ENCODE assay signal across 35 cellular contexts in genomic region chr1:2433196-2433595, GRCh38. TPM values are rescaled to one million over a fixed set of nuclear protein-coding genes. Genes with fewer than 3 reads are reported as not detected.
"Had no signal": no experiment of that assay in that cellular context is flagged by ENCODE, and none has a peak within 500 bp of the region (broad histone marks: within the 10 kb centered on the region; RNA-seq: fewer than 3 reads in every experiment).

No MANE protein-coding gene starts in this region.

- H3K27ac Mint-ChIP-seq: activated CD4-positive, alpha-beta memory T cell treated with anti-CD3 and anti-CD28 coated beads for 36 hours; activated CD4-positive, alpha-beta T cell treated with anti-CD3 and anti-CD28 coated beads for 36 hours; activated CD4-positive, alpha-beta T cell treated with anti-CD3 and anti-CD28 coated beads, Interleukin-2, amount 10 ng/mL, durations not matched to agents 24 days and 14 days; activated CD8-positive, alpha-beta memory T cell treated with anti-CD3 and anti-CD28 coated beads, Interleukin-2, amount 10 ng/mL, durations not matched to agents 7 days and 5 days; activated CD8-positive, alpha-beta T cell treated with anti-CD3 and anti-CD28 coated beads, Interleukin-2, amount 10 ng/mL, durations not matched to agents 7 days and 5 days; activated naive CD4-positive, alpha-beta T cell treated with anti-CD3 and anti-CD28 coated beads, Interleukin-2, amount 10 ng/mL, durations not matched to agents 7 days and 5 days; activated naive CD4-positive, alpha-beta T cell treated with anti-CD3 and anti-CD28 coated beads, Interleukin-2, amount 50 U/mL, for 72 hours; activated naive CD8-positive, alpha-beta T cell treated with anti-CD3 and anti-CD28 coated beads, Interleukin-2, amount 10 ng/mL, durations not matched to agents 7 days and 5 days; activated T-helper 1 cell treated with anti-CD3 and anti-CD28 coated beads, Interleukin-12 subunit alpha, Interleukin-12 subunit beta, Interleukin-2, Interleukin-4 antibody, amounts not matched to agents 30 ng/mL and 10 ng/mL and 1 ng/mL, durations not matched to agents 14 hours and 24 hours and 36 hours; activated T-helper 2 cell treated with anti-CD3 and anti-CD28 coated beads, Interferon-gamma antibody, Interleukin-2, Interleukin-4, amounts not matched to agents 10 μg/mL and 5 μg/mL and 100 μg/mL, durations not matched to agents 14 hours and 24 hours and 36 hours; dendritic cell treated with granulocyte-macrophage colony-stimulating factor and Interleukin-4, amounts not matched to agents 40 ng/mL and 50 ng/mL, for 4 days; T-helper 17 cell; T-helper 2 cell treated with Interferon-gamma antibody and Interleukin-4, amounts not matched to agents 5 μg/mL and 100 μg/mL, for 36 hours had no signal

- H3K4me3 Mint-ChIP-seq: activated CD4-positive, alpha-beta memory T cell treated with anti-CD3 and anti-CD28 coated beads for 36 hours; activated CD4-positive, alpha-beta T cell treated with anti-CD3 and anti-CD28 coated beads for 36 hours; activated CD4-positive, alpha-beta T cell treated with anti-CD3 and anti-CD28 coated beads, Interleukin-2, amount 10 ng/mL, durations not matched to agents 24 days and 14 days; activated CD8-positive, alpha-beta memory T cell treated with anti-CD3 and anti-CD28 coated beads, Interleukin-2, amount 10 ng/mL, durations not matched to agents 7 days and 5 days; activated CD8-positive, alpha-beta T cell treated with anti-CD3 and anti-CD28 coated beads, Interleukin-2, amount 10 ng/mL, durations not matched to agents 7 days and 5 days; activated naive CD4-positive, alpha-beta T cell treated with anti-CD3 and anti-CD28 coated beads, Interleukin-2, amount 10 ng/mL, durations not matched to agents 7 days and 5 days; activated naive CD8-positive, alpha-beta T cell treated with anti-CD3 and anti-CD28 coated beads, Interleukin-2, amount 10 ng/mL, durations not matched to agents 7 days and 5 days; activated T-helper 1 cell treated with anti-CD3 and anti-CD28 coated beads, Interleukin-12 subunit alpha, Interleukin-12 subunit beta, Interleukin-2, Interleukin-4 antibody, amounts not matched to agents 30 ng/mL and 10 ng/mL and 1 ng/mL, durations not matched to agents 14 hours and 24 hours and 36 hours; central memory CD8-positive, alpha-beta T cell; dendritic cell treated with granulocyte-macrophage colony-stimulating factor and Interleukin-4, amounts not matched to agents 40 ng/mL and 50 ng/mL, for 4 days; T-helper 17 cell; T-helper 2 cell treated with Interferon-gamma antibody and Interleukin-4, amounts not matched to agents 5 μg/mL and 100 μg/mL, for 36 hours had no signal

- H3K27me3 ChIP-seq: ascending aorta had no signal

- H3K27ac ChIP-seq: ascending aorta, brain microvascular endothelial cell, coronary artery, epithelial cell of prostate, esophagus squamous epithelium, gastroesophageal sphincter had no signal

- H3K9me3 Mint-ChIP-seq: activated CD4-positive, alpha-beta T cell treated with anti-CD3 and anti-CD28 coated beads, Interleukin-2, amount 10 ng/mL, durations not matched to agents 24 days and 14 days; activated T-helper 1 cell treated with anti-CD3 and anti-CD28 coated beads, Interleukin-12 subunit alpha, Interleukin-12 subunit beta, Interleukin-2, Interleukin-4 antibody, amounts not matched to agents 30 ng/mL and 10 ng/mL and 1 ng/mL, durations not matched to agents 14 hours and 24 hours and 36 hours; central memory CD8-positive, alpha-beta T cell had no signal

- H3K27me3 Mint-ChIP-seq: activated CD4-positive, alpha-beta memory T cell treated with anti-CD3 and anti-CD28 coated beads for 36 hours; activated CD4-positive, alpha-beta T cell treated with anti-CD3 and anti-CD28 coated beads for 36 hours; activated CD4-positive, alpha-beta T cell treated with anti-CD3 and anti-CD28 coated beads, Interleukin-2, amount 10 ng/mL, durations not matched to agents 24 days and 14 days; activated CD8-positive, alpha-beta memory T cell treated with anti-CD3 and anti-CD28 coated beads, Interleukin-2, amount 10 ng/mL, durations not matched to agents 7 days and 5 days; activated naive CD8-positive, alpha-beta T cell treated with anti-CD3 and anti-CD28 coated beads, Interleukin-2, amount 10 ng/mL, durations not matched to agents 7 days and 5 days; central memory CD8-positive, alpha-beta T cell; T-helper 17 cell had no signal

- FAIRE-seq: bronchial epithelial cell, endometrium, endothelial cell of umbilical vein had no signal

- H3K4me3 ChIP-seq: ascending aorta, coronary artery, esophagus squamous epithelium, gastroesophageal sphincter had no signal

- H3K36me3 ChIP-seq: ascending aorta, brain microvascular endothelial cell, gastroesophageal sphincter had no signal

- H3K4me1 ChIP-seq: ascending aorta, gastroesophageal sphincter had no signal

- H3K9me3 ChIP-seq: ascending aorta had no signal

- DNase-seq: activated CD4-positive, alpha-beta memory T cell treated with anti-CD3 and anti-CD28 coated beads for 36 hours; activated CD4-positive, alpha-beta T cell treated with anti-CD3 and anti-CD28 coated beads for 36 hours; activated CD4-positive, alpha-beta T cell treated with anti-CD3 and anti-CD28 coated beads, Interleukin-2, amount 10 ng/mL, durations not matched to agents 24 days and 14 days; activated CD4-positive, CD25-positive, alpha-beta regulatory T cell; activated CD4-positive, CD25-positive, alpha-beta regulatory T cell treated with anti-CD3 and anti-CD28 coated beads, Interleukin-2, amount 50 U/mL, for 72 hours; activated CD8-positive, alpha-beta memory T cell treated with anti-CD3 and anti-CD28 coated beads, Interleukin-2, amount 10 ng/mL, durations not matched to agents 7 days and 5 days; activated CD8-positive, alpha-beta memory T cell treated with anti-CD3 and anti-CD28 coated beads, Interleukin-2, amount 50 U/mL, for 4 hours; activated CD8-positive, alpha-beta T cell treated with anti-CD3 and anti-CD28 coated beads, Interleukin-2, amount 10 ng/mL, durations not matched to agents 7 days and 5 days; activated effector memory CD4-positive, alpha-beta T cell treated with anti-CD3 and anti-CD28 coated beads, Interleukin-2, amount 50 U/mL, for 16 hours; activated naive CD4-positive, alpha-beta T cell; activated naive CD4-positive, alpha-beta T cell treated with anti-CD3 and anti-CD28 coated beads, Interleukin-2, amount 10 ng/mL, durations not matched to agents 7 days and 5 days; activated naive CD8-positive, alpha-beta T cell treated with anti-CD3 and anti-CD28 coated beads, Interleukin-2, amount 10 ng/mL, durations not matched to agents 7 days and 5 days; activated T-cell treated with anti-CD3 and anti-CD28 coated beads, Interleukin-2, amount 50 U/mL, for 1 hour; activated T-cell treated with anti-CD3 and anti-CD28 coated beads, Interleukin-2, amount 50 U/mL, for 48 hours; brain microvascular endothelial cell; dorsolateral prefrontal cortex; effector CD4-positive, alpha-beta T cell; esophagus squamous epithelium; foreskin melanocyte; T-helper 1 cell; T-helper 17 cell; T1000 had no signal

- H3K36me3 Mint-ChIP-seq: activated CD4-positive, alpha-beta memory T cell treated with anti-CD3 and anti-CD28 coated beads for 36 hours; activated CD8-positive, alpha-beta memory T cell treated with anti-CD3 and anti-CD28 coated beads, Interleukin-2, amount 10 ng/mL, durations not matched to agents 7 days and 5 days; activated naive CD4-positive, alpha-beta T cell treated with anti-CD3 and anti-CD28 coated beads, Interleukin-2, amount 10 ng/mL, durations not matched to agents 7 days and 5 days had no signal

- H3K4me1 Mint-ChIP-seq: activated CD4-positive, alpha-beta T cell treated with anti-CD3 and anti-CD28 coated beads for 36 hours; activated CD4-positive, alpha-beta T cell treated with anti-CD3 and anti-CD28 coated beads, Interleukin-2, amount 10 ng/mL, durations not matched to agents 24 days and 14 days; activated CD8-positive, alpha-beta memory T cell treated with anti-CD3 and anti-CD28 coated beads, Interleukin-2, amount 10 ng/mL, durations not matched to agents 7 days and 5 days; activated naive CD4-positive, alpha-beta T cell treated with anti-CD3 and anti-CD28 coated beads, Interleukin-2, amount 10 ng/mL, durations not matched to agents 7 days and 5 days; activated naive CD8-positive, alpha-beta T cell treated with anti-CD3 and anti-CD28 coated beads, Interleukin-2, amount 10 ng/mL, durations not matched to agents 7 days and 5 days; T-helper 17 cell had no signal

RNA-seq across cellular contexts. Expression of gene PLCH2, which starts 42.9 kb away (rescaled TPM):
- total RNA-seq: ascending aorta had no signal
